Comparison of ENCODE assay signal across 17 cellular contexts in the genomic region with DNA sequence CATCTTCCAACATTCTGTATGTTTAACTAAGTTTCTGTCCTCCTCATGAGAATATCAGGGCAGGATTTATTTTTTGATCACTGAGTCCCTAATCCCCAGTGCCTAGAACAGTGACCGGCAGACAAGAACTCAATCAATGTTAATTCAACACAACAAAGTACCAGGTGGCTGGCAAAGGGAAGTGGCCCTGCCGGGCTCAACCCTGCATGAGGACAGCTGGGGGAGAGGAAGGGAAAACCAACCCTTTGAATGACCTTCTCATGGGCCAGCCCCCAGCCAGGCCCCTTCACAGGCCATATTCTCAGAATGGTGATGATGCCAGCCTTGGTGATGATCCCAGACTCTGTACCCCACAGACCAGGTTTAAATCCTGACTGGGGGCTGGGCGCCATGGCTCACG. TPM values are rescaled to one million over a fixed set of nuclear protein-coding genes. Genes with fewer than 3 reads are reported as not detected.
DNase-seq lines count a peak whose midpoint lies in the region; ATAC-seq and TF ChIP-seq lines count a peak whose summit lies in the region.
"Had no signal": no experiment of that assay in that cellular context is flagged by ENCODE, and none has a peak within 500 bp of the region (broad histone marks: within the 10 kb centered on the region; RNA-seq: fewer than 3 reads in every experiment).

No MANE protein-coding gene starts in this region.

- peak overlapping the region; percentile 83 for H3K27ac ChIP-seq in OCI-LY3 (ENCODE audit: low read length)
- H3K27ac ChIP-seq: coronary artery, tibial artery had no signal

- peak overlapping the region; percentile 96; the same call in 1 of the 2 replicates for H3K9ac ChIP-seq in OCI-LY3 (ENCODE audit: low read length)

- no peak overlapping the region for H2AFZ ChIP-seq in OCI-LY3 (ENCODE audit: low read depth, low read length)

- H3K27ac Mint-ChIP-seq in activated T-cell treated with anti-CD3 and anti-CD28 coated beads, Interleukin-2, amount 50 U/mL, for 72 hours = peak overlapping the region; percentile 81
- H3K27ac Mint-ChIP-seq in activated naive CD8-positive, alpha-beta T cell = peak overlapping the region; percentile 83
- H3K27ac Mint-ChIP-seq in stimulated activated effector memory CD8-positive, alpha-beta T cell treated with anti-CD3 and anti-CD28 coated beads, Interleukin-12 subunit alpha, Interleukin-12 subunit beta, amount 100 ng/mL, for 72 hours = peak overlapping the region; percentile 98

- peaks cover 3 to 5% of the 10 kb centered on the region in 2 donors for H3K36me3 Mint-ChIP-seq in activated T-cell treated with anti-CD3 and anti-CD28 coated beads, Interleukin-2, amount 50 U/mL, for 72 hours (ENCODE audit: insufficient read depth in 2 of 2)
- peaks cover 3% of the 10 kb centered on the region for H3K36me3 Mint-ChIP-seq in activated naive CD8-positive, alpha-beta T cell
- peaks cover 25% of the 10 kb centered on the region for H3K36me3 Mint-ChIP-seq in stimulated activated effector memory CD8-positive, alpha-beta T cell treated with anti-CD3 and anti-CD28 coated beads, Interleukin-12 subunit alpha, Interleukin-12 subunit beta, amount 100 ng/mL, for 72 hours

- H3K79me2 ChIP-seq in OCI-LY3 (ENCODE audit: low read length) = peaks cover 42% of the 10 kb centered on the region

- TF ChIP-seq CTCF in OCI-LY3 (IDR thresholded peaks at IDR 0.05; ENCODE audit: low read depth, low read length) = no peak

- H3K4me3 ChIP-seq in OCI-LY3 (ENCODE audit: low read length) = peak overlapping the region; percentile 97
- H3K4me3 ChIP-seq: coronary artery, tibial artery had no signal

- peak overlapping the region; percentile 96 for H3K4me2 ChIP-seq in OCI-LY3 (ENCODE audit: low read length)

- H3K9me3 ChIP-seq in OCI-LY3 (ENCODE audit: insufficient read depth, low read length) = no peaks in the 10 kb centered on the region
- H3K9me3 ChIP-seq: neutrophil, tibial artery had no signal

- H3K9me3 Mint-ChIP-seq in activated T-cell treated with anti-CD3 and anti-CD28 coated beads, Interleukin-2, amount 50 U/mL, for 72 hours = no peaks in the 10 kb centered on the region
- H3K9me3 Mint-ChIP-seq in activated naive CD8-positive, alpha-beta T cell (ENCODE audit: low read depth) = no peaks in the 10 kb centered on the region
- no peaks in the 10 kb centered on the region for H3K9me3 Mint-ChIP-seq in stimulated activated effector memory CD8-positive, alpha-beta T cell treated with anti-CD3 and anti-CD28 coated beads, Interleukin-12 subunit alpha, Interleukin-12 subunit beta, amount 100 ng/mL, for 72 hours

- no peaks in the 10 kb centered on the region for H3K27me3 ChIP-seq in OCI-LY3 (ENCODE audit: low read depth, low read length)
- H3K27me3 ChIP-seq: neutrophil had no signal

- H4K20me1 ChIP-seq in OCI-LY3 (ENCODE audit: insufficient read depth, low read length) = peaks cover 8% of the 10 kb centered on the region; the same call in 1 of the 2 replicates

- no peaks in the 10 kb centered on the region for H3K27me3 Mint-ChIP-seq in activated T-cell treated with anti-CD3 and anti-CD28 coated beads, Interleukin-2, amount 50 U/mL, for 72 hours (ENCODE audit: low read depth)
- no peaks in the 10 kb centered on the region for H3K27me3 Mint-ChIP-seq in activated naive CD8-positive, alpha-beta T cell

- H3K4me1 ChIP-seq in OCI-LY3 (ENCODE audit: low read length) = peaks cover 35% of the 10 kb centered on the region

- no peak for DNase-seq in activated T-cell treated with anti-CD3 and anti-CD28 coated beads, Interleukin-2, amount 50 U/mL, for 72 hours
- DNase-seq in activated T-cell treated with anti-CD3 and anti-CD28 coated beads for 4 hours = no peak
- no peak for DNase-seq in stimulated activated effector memory CD8-positive, alpha-beta T cell treated with anti-CD3 and anti-CD28 coated beads, Interleukin-12 subunit alpha, Interleukin-12 subunit beta, amount 100 ng/mL, for 72 hours (ENCODE audit: low spot score in 2 of 2)
- no peak for DNase-seq in NCI-H2107 (lab: John Stamatoyannopoulos, UW)
- no peak for DNase-seq in NCI-H226
- DNase-seq in activated gamma-delta T cell (lab: John Stamatoyannopoulos, UW) = no peak
- DNase-seq: anterior cingulate cortex, mesenchymal stem cell, NCI-H2029 treated with DMSO at 0.1 percent for 48 hours, SIG-M5, tibial artery had no signal

- H3K4me1 Mint-ChIP-seq in activated T-cell treated with anti-CD3 and anti-CD28 coated beads, Interleukin-2, amount 50 U/mL, for 72 hours (ENCODE audit: low read depth) = peaks cover 60% of the 10 kb centered on the region
- peaks cover 47% of the 10 kb centered on the region for H3K4me1 Mint-ChIP-seq in activated naive CD8-positive, alpha-beta T cell (ENCODE audit: low read depth)
- H3K4me1 Mint-ChIP-seq in stimulated activated effector memory CD8-positive, alpha-beta T cell treated with anti-CD3 and anti-CD28 coated beads, Interleukin-12 subunit alpha, Interleukin-12 subunit beta, amount 100 ng/mL, for 72 hours = peaks cover 64% of the 10 kb centered on the region

- peak overlapping the region; percentile 90 to 93 for H3K4me3 Mint-ChIP-seq in activated T-cell treated with anti-CD3 and anti-CD28 coated beads, Interleukin-2, amount 50 U/mL, for 72 hours
- H3K4me3 Mint-ChIP-seq in activated naive CD8-positive, alpha-beta T cell = peak overlapping the region; percentile 91
- H3K4me3 Mint-ChIP-seq in stimulated activated effector memory CD8-positive, alpha-beta T cell treated with anti-CD3 and anti-CD28 coated beads, Interleukin-12 subunit alpha, Interleukin-12 subunit beta, amount 100 ng/mL, for 72 hours = peak overlapping the region; percentile 97

- peaks cover 6% of the 10 kb centered on the region for H3K36me3 ChIP-seq in OCI-LY3 (replicated peaks; ENCODE audit: low read depth, low read length)
- H3K36me3 ChIP-seq: neutrophil, tibial artery had no signal

- no peak for ATAC-seq in activated T-cell treated with anti-CD3 and anti-CD28 coated beads, Interleukin-2, amount 50 U/mL, for 72 hours (replicated peaks in 1 of 2)
- no peak for ATAC-seq in stimulated activated effector memory CD8-positive, alpha-beta T cell treated with anti-CD3 and anti-CD28 coated beads, Interleukin-12 subunit alpha, Interleukin-12 subunit beta, amount 100 ng/mL, for 72 hours
- ATAC-seq: esophagus mucosa, sciatic nerve had no signal

RNA-seq across cellular contexts. Expression of a gene that starts 1.4 kb away (rescaled TPM):
- total RNA-seq in activated T-cell treated with anti-CD3 and anti-CD28 coated beads, Interleukin-2, amount 50 U/mL, for 72 hours = 100 to 1,000 TPM in 1 of 2 donors, 10 to 100 TPM in 1; 94.0 to 116 TPM

RNA-seq across cellular contexts. Expression of a gene that starts 31.7 kb away (rescaled TPM):
- total RNA-seq in activated T-cell treated with anti-CD3 and anti-CD28 coated beads, Interleukin-2, amount 50 U/mL, for 72 hours = under 1 TPM in 1 of 2 donors, not detected in 1; 0.25 TPM
